In genomic region chr11:73812234-73812633, GRCh38 we compare ENCODE assay signal across 26 cellular contexts. TPM values are rescaled to one million over a fixed set of nuclear protein-coding genes. Genes with fewer than 3 reads are reported as not detected.
DNase-seq lines count a peak whose midpoint lies in the region; ATAC-seq, FAIRE-seq and TF ChIP-seq lines count a peak whose summit lies in the region.
"Had no signal": no experiment of that assay in that cellular context is flagged by ENCODE, and none has a peak within 500 bp of the region (broad histone marks: within the 10 kb centered on the region; RNA-seq: fewer than 3 reads in every experiment).

No MANE protein-coding gene starts in this region.

- no peak for TF ChIP-seq EP300 in K562 (IDR thresholded peaks at IDR 0.05; ENCODE audit: low read length)

- DNase-seq in activated naive CD8-positive, alpha-beta T cell treated with anti-CD3 and anti-CD28 coated beads for 36 hours: no peak
- peak; percentile 69 for DNase-seq in OCI-M1 (lab: John Stamatoyannopoulos, UW)
- DNase-seq in K562 (ENCODE audit: extremely low read depth in 1 of 4, low spot score in 3 of 4): no peak
- no peak for DNase-seq in MM.1S
- DNase-seq in activated CD8-positive, alpha-beta memory T cell treated with anti-CD3 and anti-CD28 coated beads for 24 hours: no peak
- DNase-seq: ACHN; BE2C; C1 segment of cervical spinal cord; CD4-positive, alpha-beta memory T cell; CD4-positive, CD25-positive, alpha-beta regulatory T cell; CD8-positive, alpha-beta memory T cell; COR-L47; DMS 273 treated with DMSO at 0.1 percent for 48 hours; DMS153; DMS53; DMS79; DND-41; EL; GDM1 had no signal

- FAIRE-seq in K562 (lab: Jason Lieb, UNC): no peak
- FAIRE-seq: GM12878, GM12892, GM18507 had no signal

- H3K9ac ChIP-seq in K562 (ENCODE audit: insufficient read depth in 1 of 2, low read depth in 2 of 2, low read length in 2 of 2) (no peak overlapping the region), MM.1S (ENCODE audit: low read length) (no peak overlapping the region)
- H3K9ac ChIP-seq: BLaER1 had no signal

- H3K9me1 ChIP-seq in K562 (ENCODE audit: control insufficient read depth, insufficient read depth, low read length): no peaks in the 10 kb centered on the region

- H3K36me3 Mint-ChIP-seq in activated naive CD8-positive, alpha-beta T cell: peaks cover 8% of the 10 kb centered on the region
- peaks cover 13% of the 10 kb centered on the region for H3K36me3 Mint-ChIP-seq in activated naive CD8-positive, alpha-beta T cell treated with anti-CD3 and anti-CD28 coated beads for 36 hours

- H3K79me2 ChIP-seq in K562 (ENCODE audit: control insufficient read depth, insufficient read depth, low read length): no peaks in the 10 kb centered on the region
- H3K79me2 ChIP-seq in MM.1S (ENCODE audit: low read length): 0 out of 2 replicates have a peak, but pooled peaks cover 2% of the 10 kb centered on the region

- no peaks in the 10 kb centered on the region for H3K9me2 ChIP-seq in MM.1S (replicated peaks; ENCODE audit: insufficient read depth, low read length)

- intact Hi-C loops in K562 (cut with micrococcal nuclease): no loop called here

- no peaks in the 10 kb centered on the region for H3F3A ChIP-seq in MM.1S (ENCODE audit: insufficient read depth, low read length)

- H3K4me2 ChIP-seq in K562 (ENCODE audit: insufficient read depth, low read length) (no peak overlapping the region), MM.1S (ENCODE audit: low read depth, low read length) (no peak overlapping the region)
- H3K4me2 ChIP-seq: BLaER1 had no signal

- no peaks in the 10 kb centered on the region for H3K4me1 Mint-ChIP-seq in activated naive CD8-positive, alpha-beta T cell (ENCODE audit: low read depth)
- peaks cover 6% of the 10 kb centered on the region for H3K4me1 Mint-ChIP-seq in activated naive CD8-positive, alpha-beta T cell treated with anti-CD3 and anti-CD28 coated beads for 36 hours

- TF ChIP-seq CTCF in K562 (IDR thresholded peaks at IDR 0.05 in 2 of 3, conservative IDR thresholded peaks at IDR 0.05 in 1 of 3; ENCODE audit: insufficient read depth in 2 of 3, low read depth in 1 of 3, low read length in 3 of 3) (no peak), MM.1S (IDR thresholded peaks at IDR 0.05; ENCODE audit: low read length) (no peak)

- H4K20me1 ChIP-seq in K562 (replicated peaks; ENCODE audit: control insufficient read depth, insufficient read depth, low read length) (no peaks in the 10 kb centered on the region), MM.1S (ENCODE audit: insufficient read depth, low read length) (no peaks in the 10 kb centered on the region)
- H4K20me1 ChIP-seq: BLaER1 had no signal

- CTCF ChIA-PET in K562 (lab: Yijun Ruan, JAX; ENCODE audit: low intra/inter-chr PET ratio): no interaction called here

- peak overlapping the region; percentile 5 for H3K27ac Mint-ChIP-seq in activated naive CD8-positive, alpha-beta T cell
- no peak overlapping the region for H3K27ac Mint-ChIP-seq in activated naive CD8-positive, alpha-beta T cell treated with anti-CD3 and anti-CD28 coated beads for 36 hours
- H3K27ac Mint-ChIP-seq: CD14-positive monocyte; CD8-positive, alpha-beta memory T cell had no signal

- H3K4me3 ChIP-seq in K562: no peak overlapping the region
- H3K4me3 ChIP-seq in MM.1S (ENCODE audit: low read length): no peak overlapping the region
- H3K4me3 ChIP-seq: BLaER1, GM12878 had no signal

- H3K36me3 ChIP-seq in K562 (ENCODE audit: control insufficient read depth, insufficient read depth, low read length): peaks cover 5% of the 10 kb centered on the region; the same call in 2 of the 3 replicates
- H3K36me3 ChIP-seq in MM.1S (replicated peaks; ENCODE audit: insufficient read depth, low read length): no peaks in the 10 kb centered on the region; the same call in 1 of the 2 replicates

- H2AFZ ChIP-seq in K562 (ENCODE audit: low read depth, low read length) (no peak overlapping the region), MM.1S (ENCODE audit: low read length) (no peak overlapping the region)

- H3K4me1 ChIP-seq in K562 (replicated peaks in 1 of 2; ENCODE audit: control insufficient read depth in 2 of 2, insufficient read depth in 2 of 2, low read length in 2 of 2): 0 out of 5 replicates have a peak, but pooled peaks cover 0 to 3% of the 10 kb centered on the region in 2 experiments
- H3K4me1 ChIP-seq in MM.1S (ENCODE audit: low read length): no peaks in the 10 kb centered on the region
- H3K4me1 ChIP-seq: BE2C, BLaER1 had no signal

- no peak for TF ChIP-seq RAD21 in K562 (CRISPR knock-in tag; conservative IDR thresholded peaks at IDR 0.05 in 1 of 2, IDR thresholded peaks at IDR 0.05 in 1 of 2)

- H3K27ac ChIP-seq in K562 (ENCODE audit: extremely low read depth, low read depth, low read length) (no peak overlapping the region), MM.1S (ENCODE audit: low read length) (no peak overlapping the region)
- H3K27ac ChIP-seq: 22Rv1, BLaER1 had no signal

- no TSS peak for BruUV-seq in K562 (replicated peaks; lab: Mats Ljungman, UMichigan)

- no peaks in the 10 kb centered on the region for H3K9me3 Mint-ChIP-seq in activated naive CD8-positive, alpha-beta T cell (ENCODE audit: low read depth)
- H3K9me3 Mint-ChIP-seq in activated naive CD8-positive, alpha-beta T cell treated with anti-CD3 and anti-CD28 coated beads for 36 hours: no peaks in the 10 kb centered on the region
- H3K9me3 Mint-ChIP-seq: CD8-positive, alpha-beta memory T cell had no signal

- WGBS in K562 (ENCODE audit: insufficient coverage, low coverage, missing lambda C conversion rate): 26% methylated on average over 3 of the region's 3 CpGs

- in situ Hi-C loops in K562 (cut with MboI): no loop called here

- POLR2A ChIA-PET in K562 (lab: Yijun Ruan, JAX): interaction anchor here (0.6 kb wide), 1 partner anchor 8 kb away, joined by 4 read pairs; no protein-coding TSS in a partner anchor

- TF ChIP-seq POLR2A in K562 (conservative IDR thresholded peaks at IDR 0.05): no peak

- H3K9me3 ChIP-seq in K562 (replicated peaks; ENCODE audit: control insufficient read depth, insufficient read depth, low read depth, low read length) (no peaks in the 10 kb centered on the region), MM.1S (replicated peaks; ENCODE audit: insufficient read depth, low read length) (no peaks in the 10 kb centered on the region)
- H3K9me3 ChIP-seq: BE2C had no signal

- no peak overlapping the region for H3K4me3 Mint-ChIP-seq in activated naive CD8-positive, alpha-beta T cell
- no peak overlapping the region for H3K4me3 Mint-ChIP-seq in activated naive CD8-positive, alpha-beta T cell treated with anti-CD3 and anti-CD28 coated beads for 36 hours
- H3K4me3 Mint-ChIP-seq: CD14-positive monocyte; CD4-positive, alpha-beta memory T cell; CD4-positive, CD25-positive, alpha-beta regulatory T cell; CD8-positive, alpha-beta memory T cell had no signal

- H3K27me3 Mint-ChIP-seq in activated naive CD8-positive, alpha-beta T cell: no peaks in the 10 kb centered on the region
- H3K27me3 Mint-ChIP-seq in activated naive CD8-positive, alpha-beta T cell treated with anti-CD3 and anti-CD28 coated beads for 36 hours: no peaks in the 10 kb centered on the region
- H3K27me3 Mint-ChIP-seq: CD4-positive, alpha-beta memory T cell; CD4-positive, CD25-positive, alpha-beta regulatory T cell; CD8-positive, alpha-beta memory T cell had no signal

- no peak for ATAC-seq in K562
- ATAC-seq: GM12878 had no signal

- H3K27me3 ChIP-seq in K562 (ENCODE audit: control insufficient read depth in 2 of 2, insufficient read depth in 2 of 2, low read length in 2 of 2) (no peaks in the 10 kb centered on the region), MM.1S (replicated peaks; ENCODE audit: insufficient read depth, low read length) (no peaks in the 10 kb centered on the region)
- H3K27me3 ChIP-seq: BE2C, BLaER1 had no signal

RNA-seq across cellular contexts. Expression of gene MRPL48, which starts 24.6 kb away (rescaled TPM):
- 10 to 100 TPM; 53.9 to 59.3 TPM for total RNA-seq in activated naive CD8-positive, alpha-beta T cell treated with anti-CD3 and anti-CD28 coated beads for 36 hours
- 47.1 and 66.4 TPM in 2 replicates for total RNA-seq in K562 (2011; cell fraction: chromatin; rRNA removed; ENCODE audit: low replicate concordance)
- 27.8 and 30.0 TPM in 2 replicates for total RNA-seq in K562 (2011; cell fraction: nucleolus; rRNA removed)
- 47.8 and 65.0 TPM in 2 replicates for total RNA-seq in K562 (2011; cell fraction: nucleoplasm; rRNA removed)
- total RNA-seq in K562 (2014; rRNA removed) (87.2 and 98.6 TPM in 2 replicates), K562 (2014; rRNA removed; fragmentation: Illumina TruSeq; extraction: Trizol) (102 and 104 TPM in 2 replicates), K562 (2015; rRNA removed; fragmentation: Illumina TruSeq; extraction: Trizol) (102 and 118 TPM in 2 replicates), K562 (2021) (66.0 and 81.9 TPM in 2 replicates)
- polyA plus RNA-seq in K562 (2011; rRNA removed) (126 and 130 TPM in 2 replicates), K562 (2014; fragmentation: Illumina TruSeq; extraction: Trizol) (68.5 and 75.0 TPM in 2 replicates), K562 (2014; fragmentation: Nextera tagmentation; extraction: Ambion mirVana) (100 to 1,000 TPM; 216 to 237 TPM), K562 (2014; rRNA removed) (67.2 and 79.2 TPM in 2 replicates)
- 27.7 and 54.8 TPM in 2 replicates for polyA plus RNA-seq in K562 (2011; cell fraction: cytosol; rRNA removed)
- polyA plus RNA-seq in K562 (2011; cell fraction: nucleus; rRNA removed): 30.0 and 56.5 TPM in 2 replicates
- 93.8 and 140 TPM in 2 replicates for polyA plus RNA-seq in K562 (2012)
- 63.0 and 72.5 TPM in 2 replicates for polyA minus RNA-seq in K562 (2011; rRNA and poly(A)+ RNA removed)
- polyA minus RNA-seq in K562 (2011; cell fraction: cytosol; rRNA and poly(A)+ RNA removed): 23.1 and 25.8 TPM in 2 replicates
- 11.6 and 21.1 TPM in 2 replicates for polyA minus RNA-seq in K562 (2011; cell fraction: nucleus; rRNA and poly(A)+ RNA removed)

RNA-seq across cellular contexts. Expression of gene RAB6A, which starts 51.4 kb away (rescaled TPM):
- total RNA-seq in activated naive CD8-positive, alpha-beta T cell treated with anti-CD3 and anti-CD28 coated beads for 36 hours: 10 to 100 TPM; 54.7 to 57.3 TPM
- 17.2 and 50.1 TPM in 2 replicates for total RNA-seq in K562 (2011; cell fraction: chromatin; rRNA removed; ENCODE audit: low replicate concordance)
- 15.7 and 17.4 TPM in 2 replicates for total RNA-seq in K562 (2011; cell fraction: nucleolus; rRNA removed)
- 22.2 and 30.5 TPM in 2 replicates for total RNA-seq in K562 (2011; cell fraction: nucleoplasm; rRNA removed)
- 30.0 and 35.8 TPM in 2 replicates for total RNA-seq in K562 (2014; rRNA removed)
- 45.4 and 53.5 TPM in 2 replicates for total RNA-seq in K562 (2014; rRNA removed; fragmentation: Illumina TruSeq; extraction: Trizol)
- 39.6 and 45.7 TPM in 2 replicates for total RNA-seq in K562 (2015; rRNA removed; fragmentation: Illumina TruSeq; extraction: Trizol)
- total RNA-seq in K562 (2021): 70.8 and 77.2 TPM in 2 replicates
- polyA plus RNA-seq in K562 (2011; rRNA removed): 74.7 and 95.3 TPM in 2 replicates
- 35.5 and 36.2 TPM in 2 replicates for polyA plus RNA-seq in K562 (2011; cell fraction: cytosol; rRNA removed)
- 21.9 and 32.9 TPM in 2 replicates for polyA plus RNA-seq in K562 (2011; cell fraction: nucleus; rRNA removed)
- 55.5 and 74.0 TPM in 2 replicates for polyA plus RNA-seq in K562 (2012)
- 60.2 and 67.9 TPM in 2 replicates for polyA plus RNA-seq in K562 (2014; fragmentation: Illumina TruSeq; extraction: Trizol)
- polyA plus RNA-seq in K562 (2014; fragmentation: Nextera tagmentation; extraction: Ambion mirVana): 10 to 100 TPM; 14.0 to 15.7 TPM
- 33.6 and 41.4 TPM in 2 replicates for polyA plus RNA-seq in K562 (2014; rRNA removed)
- 200 and 246 TPM in 2 replicates for polyA minus RNA-seq in K562 (2011; rRNA and poly(A)+ RNA removed)
- 47.0 and 60.7 TPM in 2 replicates for polyA minus RNA-seq in K562 (2011; cell fraction: cytosol; rRNA and poly(A)+ RNA removed)
- polyA minus RNA-seq in K562 (2011; cell fraction: nucleus; rRNA and poly(A)+ RNA removed): 12.4 and 26.5 TPM in 2 replicates
